8 cellular contexts compared by ENCODE assay signal in genomic region chr11:48013269-48013901, GRCh38. TPM values are rescaled to one million over a fixed set of nuclear protein-coding genes. Genes with fewer than 3 reads are reported as not detected.
DNase-seq lines count a peak whose midpoint lies in the region; ATAC-seq and TF ChIP-seq lines count a peak whose summit lies in the region.

No MANE protein-coding gene starts in this region.

- H3K36me3 ChIP-seq in OCI-LY3 (replicated peaks; ENCODE audit: low read depth, low read length), result peaks cover 15% of the 10 kb centered on the region
- no peaks in the 10 kb centered on the region for H3K36me3 ChIP-seq in mammary epithelial cell (ENCODE audit: insufficient read depth, low read length)
- no peaks in the 10 kb centered on the region for H3K36me3 ChIP-seq in ascending aorta

- H3K9ac ChIP-seq in OCI-LY3 (ENCODE audit: low read length), result no peak overlapping the region; the same call in 1 of the 2 replicates
- no peak overlapping the region for H3K9ac ChIP-seq in mammary epithelial cell (ENCODE audit: insufficient read depth, low read length)

- H3K4me3 ChIP-seq in OCI-LY3 (ENCODE audit: low read length) (no peak overlapping the region), mammary epithelial cell (replicated peaks in 1 of 3; ENCODE audit: insufficient read depth in 1 of 3, low read depth in 2 of 3, low read length in 3 of 3) (no peak overlapping the region), ascending aorta (no peak overlapping the region)

- H4K20me1 ChIP-seq in OCI-LY3 (ENCODE audit: insufficient read depth, low read length) (peaks cover 80% of the 10 kb centered on the region), mammary epithelial cell (ENCODE audit: insufficient read depth, low read length) (no peaks in the 10 kb centered on the region)

- no peaks in the 10 kb centered on the region for H3K36me3 Mint-ChIP-seq in activated naive CD4-positive, alpha-beta T cell treated with anti-CD3 and anti-CD28 coated beads for 36 hours (ENCODE audit: low read depth)
- no peaks in the 10 kb centered on the region for H3K36me3 Mint-ChIP-seq in natural killer cell
- H3K36me3 Mint-ChIP-seq in mesothelial cell of epicardium, result no peaks in the 10 kb centered on the region

- H2AFZ ChIP-seq in OCI-LY3 (ENCODE audit: low read depth, low read length) (no peak overlapping the region), mammary epithelial cell (ENCODE audit: low read depth, low read length) (no peak overlapping the region)

- peaks cover 81% of the 10 kb centered on the region for H3K4me1 ChIP-seq in OCI-LY3 (ENCODE audit: low read length)
- H3K4me1 ChIP-seq in mammary epithelial cell (ENCODE audit: insufficient read depth, low read length), result no peaks in the 10 kb centered on the region
- H3K4me1 ChIP-seq in ascending aorta, result no peaks in the 10 kb centered on the region

- CTCF ChIA-PET in activated naive CD4-positive, alpha-beta T cell treated with anti-CD3 and anti-CD28 coated beads for 36 hours (lab: Charles Lee), result interaction anchor here (0.6 to 1.5 kb wide), 3 partner anchors 9 to 79 kb away, joined by 3 to 4 read pairs (median 4); no protein-coding TSS in a partner anchor
- CTCF ChIA-PET in mammary epithelial cell (lab: Charles Lee; ENCODE audit: low non-redundant PET), result no interaction called here

- TF ChIP-seq CTCF in OCI-LY3 (IDR thresholded peaks at IDR 0.05; ENCODE audit: low read depth, low read length) (no peak), natural killer cell (IDR thresholded peaks at IDR 0.05) (no peak), mammary epithelial cell (conservative IDR thresholded peaks at IDR 0.05 in 1 of 2, IDR thresholded peaks at IDR 0.05 in 1 of 2; ENCODE audit: extremely low read depth in 1 of 2, insufficient read depth in 1 of 2, low read depth in 1 of 2, low read length in 2 of 2) (no peak), mesothelial cell of epicardium (IDR thresholded peaks at IDR 0.05; ENCODE audit: unreplicated experiment) (no peak), ascending aorta (IDR thresholded peaks at IDR 0.05) (no peak)

- H3K9me3 ChIP-seq in OCI-LY3 (ENCODE audit: insufficient read depth, low read length) (no peaks in the 10 kb centered on the region), mammary epithelial cell (replicated peaks; ENCODE audit: insufficient read depth, low read length) (no peaks in the 10 kb centered on the region), ascending aorta (no peaks in the 10 kb centered on the region)

- ATAC-seq in GM18502 (IDR thresholded peaks at IDR 0.05; ENCODE audit: poor library complexity, unreplicated experiment) (peak; percentile 53), HG02798 (IDR thresholded peaks at IDR 0.05; ENCODE audit: poor library complexity, unreplicated experiment) (peak; percentile 75), natural killer cell (peak; percentile 11 to 34 (median 23))

- DNase-seq in activated naive CD4-positive, alpha-beta T cell treated with anti-CD3 and anti-CD28 coated beads for 36 hours, result peak; percentile 59
- DNase-seq in natural killer cell (peak; percentile 54), mammary epithelial cell (no peak), mesothelial cell of epicardium (ENCODE audit: low spot score in 2 of 2, unreplicated experiment in 2 of 2) (no peak), ascending aorta (ENCODE audit: low spot score in 2 of 2) (no peak)

- H3K27me3 Mint-ChIP-seq in activated naive CD4-positive, alpha-beta T cell treated with anti-CD3 and anti-CD28 coated beads for 36 hours (ENCODE audit: low read depth), result no peaks in the 10 kb centered on the region
- H3K27me3 Mint-ChIP-seq in natural killer cell (ENCODE audit: low read depth in 2 of 2), result no peaks in the 10 kb centered on the region
- no peaks in the 10 kb centered on the region for H3K27me3 Mint-ChIP-seq in mesothelial cell of epicardium (ENCODE audit: low read depth)

- peaks cover 99% of the 10 kb centered on the region for H3K79me2 ChIP-seq in OCI-LY3 (ENCODE audit: low read length)
- H3K79me2 ChIP-seq in mammary epithelial cell (ENCODE audit: insufficient read depth, low read length), result no peaks in the 10 kb centered on the region

- 77% methylated on average over 8 of the region's 8 CpGs for WGBS in mammary epithelial cell (ENCODE audit: low coverage, missing lambda C conversion rate)

- H3K27ac ChIP-seq in OCI-LY3 (ENCODE audit: low read length), result peak overlapping the region; percentile 31; the same call in 1 of the 2 replicates
- no peak overlapping the region for H3K27ac ChIP-seq in mammary epithelial cell (ENCODE audit: insufficient read depth, low read depth, low read length)
- no peak overlapping the region for H3K27ac ChIP-seq in ascending aorta

- H3K27me3 ChIP-seq in OCI-LY3 (ENCODE audit: low read depth, low read length) (no peaks in the 10 kb centered on the region), mammary epithelial cell (ENCODE audit: insufficient read depth, low read length) (no peaks in the 10 kb centered on the region), ascending aorta (no peaks in the 10 kb centered on the region)

- H3K4me1 Mint-ChIP-seq in activated naive CD4-positive, alpha-beta T cell treated with anti-CD3 and anti-CD28 coated beads for 36 hours (ENCODE audit: low read depth), result peaks cover 82% of the 10 kb centered on the region
- H3K4me1 Mint-ChIP-seq in natural killer cell (peaks cover 69 to 83% of the 10 kb centered on the region in 2 donors), mesothelial cell of epicardium (peaks cover 24% of the 10 kb centered on the region)

- no TSS peak for BruUV-seq in mammary epithelial cell (replicated peaks; lab: Mats Ljungman, UMichigan)

- in situ Hi-C loops in mammary epithelial cell (cut with MboI; ENCODE audit: low sequenced_read_pairs in 2 of 2), result no loop called here

- peak overlapping the region; percentile 76 for H3K27ac Mint-ChIP-seq in activated naive CD4-positive, alpha-beta T cell treated with anti-CD3 and anti-CD28 coated beads for 36 hours
- H3K27ac Mint-ChIP-seq in natural killer cell (peak overlapping the region; percentile 99), mesothelial cell of epicardium (no peak overlapping the region)

- H3K9me3 Mint-ChIP-seq in activated naive CD4-positive, alpha-beta T cell treated with anti-CD3 and anti-CD28 coated beads for 36 hours, result no peaks in the 10 kb centered on the region
- H3K9me3 Mint-ChIP-seq in natural killer cell, result no peaks in the 10 kb centered on the region
- H3K9me3 Mint-ChIP-seq in mesothelial cell of epicardium, result no peaks in the 10 kb centered on the region

- dilution Hi-C loops in mammary epithelial cell (cut with HindIII; ENCODE audit: low sequenced_read_pairs), result no loop called here

- H3K4me2 ChIP-seq in OCI-LY3 (ENCODE audit: low read length) (peak overlapping the region; percentile 15; the same call in 1 of the 2 replicates), mammary epithelial cell (ENCODE audit: insufficient read depth, low read depth, low read length) (no peak overlapping the region)

- intact Hi-C loops in activated naive CD4-positive, alpha-beta T cell treated with anti-CD3 and anti-CD28 coated beads for 36 hours (cut with micrococcal nuclease), result no loop called here
- intact Hi-C loops in natural killer cell (cut with micrococcal nuclease), result loop anchor here (2.0 to 5.0 kb wide), 5 partner anchors 41 to 95 kb away; no protein-coding TSS in a partner anchor
- intact Hi-C loops in mammary epithelial cell (cut with micrococcal nuclease), result no loop called here
- intact Hi-C loops in ascending aorta (cut with DNase I), result no loop called here

- H3K4me3 Mint-ChIP-seq in activated naive CD4-positive, alpha-beta T cell treated with anti-CD3 and anti-CD28 coated beads for 36 hours, result no peak overlapping the region
- H3K4me3 Mint-ChIP-seq in natural killer cell (peak overlapping the region; percentile 71), mesothelial cell of epicardium (no peak overlapping the region)

RNA-seq across cellular contexts. Expression of gene PTPRJ, which starts 33.0 kb away (rescaled TPM):
- 10 to 100 TPM in 1 of 2 experiments, 1 to 10 TPM in 1; 8.2 to 10.7 TPM for total RNA-seq in activated naive CD4-positive, alpha-beta T cell treated with anti-CD3 and anti-CD28 coated beads for 36 hours
- total RNA-seq in natural killer cell (100 to 1,000 TPM; 110 to 127 (median 111) TPM), mammary epithelial cell (1 to 10 TPM in 1 of 2 donors, under 1 TPM in 1; 0.73 to 1.5 TPM), mesothelial cell of epicardium (26.2 to 31.0 TPM (median 26.5 TPM) in 3 replicates), ascending aorta (5.9 TPM)
- polyA plus RNA-seq in mammary epithelial cell, result 0.32 TPM
- polyA minus RNA-seq in mammary epithelial cell, result not detected

Comparison
In these comparisons a context has a peak if more than half of its experiments do, and no peak if none do; other contexts are left out.
1. ATAC-seq: peak in every context shown above with its lines; median percentile 75 in HG02798; 53 in GM18502; 23 in natural killer cell.
2. DNase-seq: peak in activated naive CD4-positive, alpha-beta T cell treated with anti-CD3 and anti-CD28 coated beads for 36 hours (single experiment) and natural killer cell (single experiment); none in mammary epithelial cell (single experiment), mesothelial cell of epicardium (0 of 2) and ascending aorta (0 of 2).